In genomic region chr7:45119550-45119949, GRCh38 we compare ENCODE assay signal across 24 cellular contexts. TPM values are rescaled to one million over a fixed set of nuclear protein-coding genes. Genes with fewer than 3 reads are reported as not detected.
DNase-seq lines count a peak whose midpoint lies in the region; ATAC-seq, FAIRE-seq and TF ChIP-seq lines count a peak whose summit lies in the region.
"Had no signal": no experiment of that assay in that cellular context is flagged by ENCODE, and none has a peak within 500 bp of the region (broad histone marks: within the 10 kb centered on the region; RNA-seq: fewer than 3 reads in every experiment).

No MANE protein-coding gene starts in this region.

- TF ChIP-seq EP300 in K562 (IDR thresholded peaks at IDR 0.05; ENCODE audit: low read length), result no peak

- H3K27me3 ChIP-seq in Karpas-422 (ENCODE audit: low read length), result no peaks in the 10 kb centered on the region
- H3K27me3 ChIP-seq in K562 (ENCODE audit: control insufficient read depth in 2 of 2, insufficient read depth in 2 of 2, low read length in 2 of 2), result no peaks in the 10 kb centered on the region

- peaks cover 26% of the 10 kb centered on the region for H3K4me1 ChIP-seq in Karpas-422 (ENCODE audit: low read length)
- peaks cover 0 to 17% of the 10 kb centered on the region in 2 experiments; a peak in 4 of 5 replicates for H3K4me1 ChIP-seq in K562 (replicated peaks in 1 of 2; ENCODE audit: control insufficient read depth in 2 of 2, insufficient read depth in 2 of 2, low read length in 2 of 2)
- H3K4me1 ChIP-seq: A549 had no signal

- no peak for TF ChIP-seq CTCF in K562 (IDR thresholded peaks at IDR 0.05 in 2 of 3, conservative IDR thresholded peaks at IDR 0.05 in 1 of 3; ENCODE audit: insufficient read depth in 2 of 3, low read depth in 1 of 3, low read length in 3 of 3)
- TF ChIP-seq CTCF in type B pancreatic cell (conservative IDR thresholded peaks at IDR 0.05), result no peak

- H3K4me2 ChIP-seq in Karpas-422 (ENCODE audit: low read depth, low read length, poor library complexity, severe bottlenecking) (peak overlapping the region; percentile 30), K562 (ENCODE audit: insufficient read depth, low read length) (no peak overlapping the region)
- H3K4me2 ChIP-seq: A549, GM23338 had no signal

- peaks cover 15% of the 10 kb centered on the region for H3K4me1 Mint-ChIP-seq in activated naive CD4-positive, alpha-beta T cell treated with anti-CD3 and anti-CD28 coated beads, Interleukin-2, amount 50 U/mL, for 24 hours
- H3K4me1 Mint-ChIP-seq in type B pancreatic cell (ENCODE audit: unreplicated experiment), result no peaks in the 10 kb centered on the region

- in situ Hi-C loops in K562 (cut with MboI), result no loop called here

- no peaks in the 10 kb centered on the region for H3K9me1 ChIP-seq in K562 (ENCODE audit: control insufficient read depth, insufficient read depth, low read length)

- H3K79me2 ChIP-seq in Karpas-422 (ENCODE audit: low read length) (no peaks in the 10 kb centered on the region), K562 (ENCODE audit: control insufficient read depth, insufficient read depth, low read length) (no peaks in the 10 kb centered on the region)

- H3K9ac ChIP-seq in Karpas-422 (ENCODE audit: low read length) (peak overlapping the region; percentile 37), K562 (ENCODE audit: insufficient read depth in 1 of 2, low read depth in 2 of 2, low read length in 2 of 2) (peak overlapping the region in 1 of 2 experiments; percentile 15; a peak in 1 of 4 replicates)

- intact Hi-C loops in K562 (cut with micrococcal nuclease), result no loop called here

- no peak for DNase-seq in activated naive CD4-positive, alpha-beta T cell treated with anti-CD3 and anti-CD28 coated beads, Interleukin-2, amount 50 U/mL, for 16 hours
- DNase-seq in Karpas-422, result no peak
- no peak for DNase-seq in K562 (ENCODE audit: extremely low read depth in 1 of 4, low spot score in 3 of 4)
- no peak for DNase-seq in activated effector memory CD4-positive, alpha-beta T cell treated with anti-CD3 and anti-CD28 coated beads, Interleukin-2, amount 50 U/mL, for 16 hours
- DNase-seq in type B pancreatic cell (ENCODE audit: extremely low spot score, unreplicated experiment), result no peak
- DNase-seq: AML-193; C1 segment of cervical spinal cord; CD4-positive, CD25-positive, alpha-beta regulatory T cell; CD8-positive, alpha-beta memory T cell; COR-L47; DMS153; DMS79; GDM1; HCEC 1CT had no signal

- 45% methylated on average over 3 of the region's 3 CpGs for WGBS in K562 (ENCODE audit: insufficient coverage, low coverage, missing lambda C conversion rate)

- no peak overlapping the region for H2AFZ ChIP-seq in Karpas-422 (ENCODE audit: low read length)
- no peak overlapping the region for H2AFZ ChIP-seq in K562 (ENCODE audit: low read depth, low read length)
- H2AFZ ChIP-seq: GM23338 had no signal

- no peaks in the 10 kb centered on the region for H3K36me3 Mint-ChIP-seq in activated naive CD4-positive, alpha-beta T cell treated with anti-CD3 and anti-CD28 coated beads, Interleukin-2, amount 50 U/mL, for 24 hours
- no peaks in the 10 kb centered on the region for H3K36me3 Mint-ChIP-seq in type B pancreatic cell

- POLR2A ChIA-PET in K562 (lab: Yijun Ruan, JAX), result interaction anchor here (0.6 to 1.6 kb wide), 2 partner anchors 108 to 271 kb away, joined by 3 to 4 read pairs; partner anchors contain the start of gene H2AZ2

- H3K9me2 ChIP-seq in Karpas-422 (replicated peaks; ENCODE audit: insufficient read depth, low read length), result no peaks in the 10 kb centered on the region

- H3K4me3 ChIP-seq in Karpas-422 (ENCODE audit: low read length) (no peak overlapping the region), K562 (no peak overlapping the region)
- H3K4me3 ChIP-seq: A549, GM23338 had no signal

- H3K9me3 ChIP-seq in Karpas-422 (ENCODE audit: low read length), result no peaks in the 10 kb centered on the region
- no peaks in the 10 kb centered on the region for H3K9me3 ChIP-seq in K562 (replicated peaks; ENCODE audit: control insufficient read depth, insufficient read depth, low read depth, low read length)
- H3K9me3 ChIP-seq: A549 had no signal

- no peaks in the 10 kb centered on the region for H3K36me3 ChIP-seq in Karpas-422 (ENCODE audit: insufficient read depth, low read length)
- H3K36me3 ChIP-seq in K562 (ENCODE audit: control insufficient read depth, insufficient read depth, low read length), result no peaks in the 10 kb centered on the region

- BruUV-seq in K562 (replicated peaks; lab: Mats Ljungman, UMichigan), result no TSS peak

- H3K4me3 Mint-ChIP-seq in activated naive CD4-positive, alpha-beta T cell treated with anti-CD3 and anti-CD28 coated beads, Interleukin-2, amount 50 U/mL, for 24 hours, result no peak overlapping the region
- no peak overlapping the region for H3K4me3 Mint-ChIP-seq in type B pancreatic cell
- H3K4me3 Mint-ChIP-seq: GM23338 had no signal

- no peak overlapping the region for H3K27ac ChIP-seq in Karpas-422 (ENCODE audit: low read length)
- H3K27ac ChIP-seq in K562 (ENCODE audit: extremely low read depth, low read depth, low read length), result no peak overlapping the region
- H3K27ac ChIP-seq: 22Rv1, A549 had no signal

- TF ChIP-seq RAD21 in K562 (CRISPR knock-in tag; conservative IDR thresholded peaks at IDR 0.05 in 1 of 2, IDR thresholded peaks at IDR 0.05 in 1 of 2), result no peak

- H4K20me1 ChIP-seq in Karpas-422 (ENCODE audit: insufficient read depth, low read depth, low read length), result no peaks in the 10 kb centered on the region
- no peaks in the 10 kb centered on the region for H4K20me1 ChIP-seq in K562 (replicated peaks; ENCODE audit: control insufficient read depth, insufficient read depth, low read length)

- CTCF ChIA-PET in K562 (lab: Yijun Ruan, JAX; ENCODE audit: low intra/inter-chr PET ratio), result no interaction called here

- peak overlapping the region; percentile 5 for H3K27ac Mint-ChIP-seq in activated naive CD4-positive, alpha-beta T cell treated with anti-CD3 and anti-CD28 coated beads, Interleukin-2, amount 50 U/mL, for 24 hours
- no peak overlapping the region for H3K27ac Mint-ChIP-seq in type B pancreatic cell
- H3K27ac Mint-ChIP-seq: CD4-positive, CD25-positive, alpha-beta regulatory T cell; GM23338 had no signal

- FAIRE-seq in K562 (lab: Jason Lieb, UNC), result no peak
- FAIRE-seq: A549, GM12892, GM18507, H54 had no signal

- ATAC-seq in K562, result no peak
- ATAC-seq in GM19324 (IDR thresholded peaks at IDR 0.05; ENCODE audit: low FRiP score, unreplicated experiment), result no peak
- ATAC-seq: GM23338 had no signal

- H3K9me3 Mint-ChIP-seq in activated naive CD4-positive, alpha-beta T cell treated with anti-CD3 and anti-CD28 coated beads, Interleukin-2, amount 50 U/mL, for 24 hours, result no peaks in the 10 kb centered on the region
- H3K9me3 Mint-ChIP-seq in type B pancreatic cell, result no peaks in the 10 kb centered on the region
- H3K9me3 Mint-ChIP-seq: CD4-positive, CD25-positive, alpha-beta regulatory T cell; CD8-positive, alpha-beta memory T cell; GM23338 had no signal

- H3K27me3 Mint-ChIP-seq in activated naive CD4-positive, alpha-beta T cell treated with anti-CD3 and anti-CD28 coated beads, Interleukin-2, amount 50 U/mL, for 24 hours, result no peaks in the 10 kb centered on the region
- peaks cover 33% of the 10 kb centered on the region for H3K27me3 Mint-ChIP-seq in type B pancreatic cell

- TF ChIP-seq POLR2A in K562 (conservative IDR thresholded peaks at IDR 0.05), result no peak

RNA-seq across cellular contexts. Expression of gene TBRG4, which starts 8.1 kb away (rescaled TPM):
- 81.5 and 108 TPM in 2 replicates for total RNA-seq in Karpas-422 (2014; rRNA removed; shearing (Covaris generic); ENCODE audit: low replicate concordance)
- total RNA-seq in K562 (2011; cell fraction: chromatin; rRNA removed; ENCODE audit: low replicate concordance), result 345 and 988 TPM in 2 replicates
- total RNA-seq in K562 (2011; cell fraction: nucleolus; rRNA removed), result 627 and 629 TPM in 2 replicates
- total RNA-seq in K562 (2011; cell fraction: nucleoplasm; rRNA removed), result 447 and 454 TPM in 2 replicates
- total RNA-seq in K562 (2014; rRNA removed) (248 and 298 TPM in 2 replicates), K562 (2014; rRNA removed; fragmentation: Illumina TruSeq; extraction: Trizol) (111 and 141 TPM in 2 replicates), K562 (2015; rRNA removed; fragmentation: Illumina TruSeq; extraction: Trizol) (140 and 152 TPM in 2 replicates), K562 (2021) (258 and 287 TPM in 2 replicates), type B pancreatic cell (ENCODE audit: low replicate concordance) (88.2 and 98.3 TPM in 2 replicates)
- polyA plus RNA-seq in K562 (2011; rRNA removed) (278 and 317 TPM in 2 replicates), K562 (2014; fragmentation: Illumina TruSeq; extraction: Trizol) (295 and 322 TPM in 2 replicates), K562 (2014; fragmentation: Nextera tagmentation; extraction: Ambion mirVana) (10 to 100 TPM; 11.2 to 34.9 TPM), K562 (2014; rRNA removed) (216 and 223 TPM in 2 replicates)
- polyA plus RNA-seq in K562 (2011; cell fraction: cytosol; rRNA removed), result 213 and 315 TPM in 2 replicates
- polyA plus RNA-seq in K562 (2011; cell fraction: nucleus; rRNA removed), result 714 and 782 TPM in 2 replicates
- 183 and 269 TPM in 2 replicates for polyA plus RNA-seq in K562 (2012)
- 276 and 311 TPM in 2 replicates for polyA minus RNA-seq in K562 (2011; rRNA and poly(A)+ RNA removed)
- polyA minus RNA-seq in K562 (2011; cell fraction: cytosol; rRNA and poly(A)+ RNA removed), result 198 and 207 TPM in 2 replicates
- polyA minus RNA-seq in K562 (2011; cell fraction: nucleus; rRNA and poly(A)+ RNA removed), result 413 and 539 TPM in 2 replicates

RNA-seq across cellular contexts. Expression of gene NACAD, which starts 30.8 kb away (rescaled TPM):
- 0.04 TPM in 1 of 2 replicates, not detected in the other for total RNA-seq in Karpas-422 (2014; rRNA removed; shearing (Covaris generic); ENCODE audit: low replicate concordance)
- total RNA-seq in K562 (2011; cell fraction: chromatin; rRNA removed; ENCODE audit: low replicate concordance), result 0.11 and 0.79 TPM in 2 replicates
- under 0.01 TPM in 1 of 2 replicates, not detected in the other for total RNA-seq in K562 (2011; cell fraction: nucleolus; rRNA removed)
- 0.08 TPM in 1 of 2 replicates, not detected in the other for total RNA-seq in K562 (2011; cell fraction: nucleoplasm; rRNA removed)
- total RNA-seq in K562 (2014; rRNA removed) (under 0.01 TPM in 1 of 2 replicates, not detected in the other), K562 (2014; rRNA removed; fragmentation: Illumina TruSeq; extraction: Trizol) (not detected in 2 replicates), K562 (2015; rRNA removed; fragmentation: Illumina TruSeq; extraction: Trizol) (not detected in 2 replicates), K562 (2021) (0.02 and 0.04 TPM in 2 replicates), type B pancreatic cell (ENCODE audit: low replicate concordance) (7.3 and 12.5 TPM in 2 replicates)
- polyA plus RNA-seq in K562 (2011; rRNA removed) (0.01 and 0.03 TPM in 2 replicates), K562 (2014; fragmentation: Illumina TruSeq; extraction: Trizol) (0.01 and 0.03 TPM in 2 replicates), K562 (2014; fragmentation: Nextera tagmentation; extraction: Ambion mirVana) (not detected), K562 (2014; rRNA removed) (0.04 TPM in 1 of 2 replicates, not detected in the other)
- polyA plus RNA-seq in K562 (2011; cell fraction: cytosol; rRNA removed), result 0.01 and 0.03 TPM in 2 replicates
- polyA plus RNA-seq in K562 (2011; cell fraction: nucleus; rRNA removed), result 0.06 and 0.16 TPM in 2 replicates
- 0.03 and 0.04 TPM in 2 replicates for polyA plus RNA-seq in K562 (2012)
- not detected in 2 replicates for polyA minus RNA-seq in K562 (2011; rRNA and poly(A)+ RNA removed)
- not detected in 2 replicates for polyA minus RNA-seq in K562 (2011; cell fraction: cytosol; rRNA and poly(A)+ RNA removed)
- 0.11 and 0.13 TPM in 2 replicates for polyA minus RNA-seq in K562 (2011; cell fraction: nucleus; rRNA and poly(A)+ RNA removed)
- polyA plus RNA-seq: CD4-positive, CD25-positive, alpha-beta regulatory T cell had no signal

RNA-seq across cellular contexts. Expression of gene RAMP3, which starts 38.0 kb away (rescaled TPM):
- not detected in 2 replicates for total RNA-seq in Karpas-422 (2014; rRNA removed; shearing (Covaris generic); ENCODE audit: low replicate concordance)
- not detected in 2 replicates for total RNA-seq in K562 (2011; cell fraction: chromatin; rRNA removed; ENCODE audit: low replicate concordance)
- total RNA-seq in K562 (2011; cell fraction: nucleolus; rRNA removed), result not detected in 2 replicates
- total RNA-seq in K562 (2011; cell fraction: nucleoplasm; rRNA removed), result not detected in 2 replicates
- total RNA-seq in K562 (2014; rRNA removed) (not detected in 2 replicates), K562 (2014; rRNA removed; fragmentation: Illumina TruSeq; extraction: Trizol) (not detected in 2 replicates), K562 (2015; rRNA removed; fragmentation: Illumina TruSeq; extraction: Trizol) (not detected in 2 replicates), K562 (2021) (not detected in 2 replicates), type B pancreatic cell (ENCODE audit: low replicate concordance) (0.48 and 0.70 TPM in 2 replicates)
- polyA plus RNA-seq in K562 (2011; rRNA removed) (not detected in 2 replicates), K562 (2014; fragmentation: Illumina TruSeq; extraction: Trizol) (not detected in 2 replicates), K562 (2014; fragmentation: Nextera tagmentation; extraction: Ambion mirVana) (not detected), K562 (2014; rRNA removed) (not detected in 2 replicates)
- not detected in 2 replicates for polyA plus RNA-seq in K562 (2011; cell fraction: cytosol; rRNA removed)
- polyA plus RNA-seq in K562 (2011; cell fraction: nucleus; rRNA removed), result not detected in 2 replicates
- polyA plus RNA-seq in K562 (2012), result not detected in 2 replicates
- not detected in 2 replicates for polyA minus RNA-seq in K562 (2011; rRNA and poly(A)+ RNA removed)
- not detected in 2 replicates for polyA minus RNA-seq in K562 (2011; cell fraction: cytosol; rRNA and poly(A)+ RNA removed)
- not detected in 2 replicates for polyA minus RNA-seq in K562 (2011; cell fraction: nucleus; rRNA and poly(A)+ RNA removed)
- total RNA-seq: CD4-positive, CD25-positive, alpha-beta regulatory T cell; CD8-positive, alpha-beta memory T cell; Daoy; HT-29 had no signal
- polyA plus RNA-seq: A549; CD4-positive, CD25-positive, alpha-beta regulatory T cell; CD8-positive, alpha-beta memory T cell had no signal
